In the genomic region with DNA sequence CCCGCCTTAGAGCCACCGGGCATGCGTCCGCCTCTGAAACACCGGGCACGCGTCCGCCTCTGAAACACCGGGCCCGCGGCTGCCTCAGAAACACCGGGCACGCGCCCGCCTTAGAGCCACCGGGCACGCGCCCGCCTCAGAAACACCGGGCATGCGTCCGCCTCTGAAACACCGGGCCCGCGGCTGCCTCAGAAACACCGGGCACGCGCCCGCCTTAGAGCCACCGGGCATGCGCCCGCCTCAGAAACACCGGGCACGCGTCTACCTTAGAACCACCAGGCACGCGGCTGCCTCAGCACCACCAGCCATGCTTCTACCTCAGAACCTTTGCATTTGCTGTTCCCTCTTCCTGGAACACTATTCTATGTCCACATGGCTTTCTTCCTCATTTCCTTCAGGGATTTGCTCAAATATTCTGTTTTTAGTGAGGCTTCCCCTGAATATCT, we compare ENCODE assay signal across 8 cellular contexts. TPM values are rescaled to one million over a fixed set of nuclear protein-coding genes. Genes with fewer than 3 reads are reported as not detected.
DNase-seq lines count a peak whose midpoint lies in the region; ATAC-seq and TF ChIP-seq lines count a peak whose summit lies in the region.
"Not testable (repeated sequence)": the region's sequence is repeated elsewhere in the genome, so short reads cannot be mapped to it uniquely, and the experiment has no call there.

No MANE protein-coding gene starts in this region.

- DNase-seq in DMS153 (lab: John Stamatoyannopoulos, UW) (peak; percentile 33), H7 (peak; percentile 69), NCI-H1092 (lab: John Stamatoyannopoulos, UW) (peak; percentile 71), SK-N-DZ (ENCODE audit: low spot score) (peak; percentile 56), foreskin fibroblast (peak; percentile 45 to 77)
- DNase-seq in activated gamma-delta T cell treated with anti-CD3 and anti-CD28 coated beads, Interleukin-2, amount 50 U/mL, for 16 hours (ENCODE audit: low read depth), result peak; percentile 46
- peak; percentile 37 to 73 for DNase-seq in stimulated activated effector memory CD8-positive, alpha-beta T cell treated with anti-CD3 and anti-CD28 coated beads, Interleukin-12 subunit alpha, Interleukin-12 subunit beta, amount 100 ng/mL, for 72 hours (ENCODE audit: low spot score in 2 of 2)

- not testable (repeated sequence) for H3K9me3 Mint-ChIP-seq in nephron; stimulated activated effector memory CD8-positive, alpha-beta T cell treated with anti-CD3 and anti-CD28 coated beads, Interleukin-12 subunit alpha, Interleukin-12 subunit beta, amount 100 ng/mL, for 72 hours

- peak overlapping the region; percentile 46 for H3K4me3 ChIP-seq in H7 (ENCODE audit: insufficient read depth, low read depth, low read length)
- H3K4me3 ChIP-seq in foreskin fibroblast (ENCODE audit: low read depth in 1 of 2, low read length in 2 of 2), result peak overlapping the region; percentile 56 to 73

- H3K4me1 Mint-ChIP-seq in nephron; stimulated activated effector memory CD8-positive, alpha-beta T cell treated with anti-CD3 and anti-CD28 coated beads, Interleukin-12 subunit alpha, Interleukin-12 subunit beta, amount 100 ng/mL, for 72 hours: not testable (repeated sequence)

- H3K36me3 ChIP-seq in H7 (replicated peaks; ENCODE audit: control insufficient read depth, insufficient read depth, low read length), result not testable (repeated sequence)

- peak overlapping the region; percentile 84 to 92 (median 89) for H3K4me3 Mint-ChIP-seq in nephron
- peak overlapping the region; percentile 84 for H3K4me3 Mint-ChIP-seq in stimulated activated effector memory CD8-positive, alpha-beta T cell treated with anti-CD3 and anti-CD28 coated beads, Interleukin-12 subunit alpha, Interleukin-12 subunit beta, amount 100 ng/mL, for 72 hours

- TF ChIP-seq CTCF in foreskin fibroblast (IDR thresholded peaks at IDR 0.05; ENCODE audit: low read depth, low read length); nephron (IDR thresholded peaks at IDR 0.05; ENCODE audit: unreplicated experiment in 3 of 3): not testable (repeated sequence)

- H3K27ac Mint-ChIP-seq in nephron, result peak overlapping the region; percentile 66 to 87 (median 87)
- H3K27ac Mint-ChIP-seq in stimulated activated effector memory CD8-positive, alpha-beta T cell treated with anti-CD3 and anti-CD28 coated beads, Interleukin-12 subunit alpha, Interleukin-12 subunit beta, amount 100 ng/mL, for 72 hours, result peak overlapping the region; percentile 92

- not testable (repeated sequence) for H3K27me3 ChIP-seq in H7 (ENCODE audit: control insufficient read depth, insufficient read depth, low read length)

- peak; percentile 77 for ATAC-seq in stimulated activated effector memory CD8-positive, alpha-beta T cell treated with anti-CD3 and anti-CD28 coated beads, Interleukin-12 subunit alpha, Interleukin-12 subunit beta, amount 100 ng/mL, for 72 hours

- not testable (repeated sequence) for H3K27me3 Mint-ChIP-seq in nephron (ENCODE audit: low read depth)

- H3K36me3 Mint-ChIP-seq in nephron (ENCODE audit: low read depth); stimulated activated effector memory CD8-positive, alpha-beta T cell treated with anti-CD3 and anti-CD28 coated beads, Interleukin-12 subunit alpha, Interleukin-12 subunit beta, amount 100 ng/mL, for 72 hours: not testable (repeated sequence)

RNA-seq across cellular contexts. Expression of gene IFRD1, which starts 58.4 kb away (rescaled TPM):
- total RNA-seq in H7 (2014; rRNA removed; shearing (Covaris generic)), result 54.1 and 65.1 TPM in 2 replicates
- polyA plus RNA-seq in SK-N-DZ (2014; cell fraction: cytosol; rRNA removed), result 115 and 125 TPM in 2 replicates
- polyA plus RNA-seq in SK-N-DZ (2014; cell fraction: nucleus; rRNA removed), result 110 and 119 TPM in 2 replicates

Comparison
In these comparisons a context has a peak if more than half of its experiments do, and no peak if none do; other contexts are left out.
1. Peak in every context shown above with its lines: DNase-seq, ATAC-seq and H3K4me3 ChIP-seq.